In the genomic region with DNA sequence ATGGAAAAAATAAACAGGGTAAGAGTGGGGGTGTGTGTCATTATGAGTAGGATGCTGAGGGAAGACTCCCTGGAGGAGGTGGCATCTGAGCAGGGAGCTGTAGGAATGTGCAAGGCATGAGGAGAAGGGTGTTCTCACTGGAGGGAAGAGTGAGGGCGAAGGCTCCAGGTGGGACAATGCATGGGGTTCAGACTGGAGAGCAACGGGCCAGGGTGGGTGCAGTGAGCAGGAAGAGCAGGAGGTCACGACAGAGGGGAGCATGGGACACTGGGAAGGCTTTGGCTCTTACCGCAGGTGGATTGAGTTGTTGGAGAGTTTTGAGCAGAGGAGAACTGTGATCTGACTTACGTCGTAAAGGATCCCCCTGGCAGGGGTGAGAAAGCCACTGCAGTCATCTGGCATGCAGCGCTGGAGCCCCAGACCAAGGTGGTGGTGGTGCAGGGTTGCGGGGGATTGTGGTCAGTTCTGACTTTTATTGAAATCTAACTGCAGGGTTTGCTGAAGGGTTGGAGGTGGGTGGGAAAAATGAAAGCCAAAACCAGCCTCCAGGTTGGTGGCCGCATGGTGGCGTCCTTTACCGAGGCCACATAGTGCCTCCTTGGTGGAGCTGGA, we compare ENCODE assay signal across 14 cellular contexts. TPM values are rescaled to one million over a fixed set of nuclear protein-coding genes. Genes with fewer than 3 reads are reported as not detected.
"Had no signal": no experiment of that assay in that cellular context is flagged by ENCODE, and none has a peak within 500 bp of the region (broad histone marks: within the 10 kb centered on the region; RNA-seq: fewer than 3 reads in every experiment).

No MANE protein-coding gene starts in this region.

RNA-seq across cellular contexts. Expression of gene GSTT2B, which starts 8.1 kb away (rescaled TPM):
- total RNA-seq: activated CD8-positive, alpha-beta T cell treated with anti-CD3 and anti-CD28 coated beads for 36 hours; activated T-cell treated with anti-CD3 and anti-CD28 coated beads, Interleukin-2, amount 50 U/mL, for 4 hours; T-helper 2 cell treated with Interferon-gamma antibody and Interleukin-4, amounts not matched to agents 100 ng/mL and 5 ng/mL, for 36 hours had no signal

RNA-seq across cellular contexts. Expression of gene DDTL, which starts 13.8 kb away (rescaled TPM):
- total RNA-seq: activated CD8-positive, alpha-beta T cell treated with anti-CD3 and anti-CD28 coated beads for 36 hours had no signal

RNA-seq across cellular contexts. Expression of gene GSTT2, which starts 27.0 kb away (rescaled TPM):
- total RNA-seq: activated CD8-positive, alpha-beta T cell treated with anti-CD3 and anti-CD28 coated beads for 36 hours; activated T-cell treated with anti-CD3 and anti-CD28 coated beads, Interleukin-2, amount 50 U/mL, for 4 hours; breast epithelium; colonic mucosa; esophagus squamous epithelium; fibroblast of villous mesenchyme had no signal
- polyA plus RNA-seq: aorta had no signal

RNA-seq across cellular contexts. Expression of gene GSTT4, which starts 52.4 kb away (rescaled TPM):
- total RNA-seq: activated CD8-positive, alpha-beta T cell treated with anti-CD3 and anti-CD28 coated beads for 36 hours; activated T-cell treated with anti-CD3 and anti-CD28 coated beads, Interleukin-2, amount 50 U/mL, for 4 hours; activated T-helper 17 cell treated with anti-CD3 and anti-CD28 coated beads, Interleukin-2, amount 50 U/mL, for 72 hours; adrenal gland; aorta; breast epithelium; cardiac muscle cell; colonic mucosa; dermis microvascular lymphatic vessel endothelial cell; esophagus squamous epithelium; fibroblast of lung; fibroblast of villous mesenchyme; T-helper 2 cell treated with Interferon-gamma antibody and Interleukin-4, amounts not matched to agents 100 ng/mL and 5 ng/mL, for 36 hours; WTC11 had no signal
- polyA plus RNA-seq: adrenal gland, aorta, cardiac muscle cell, fibroblast of lung had no signal
